In genomic region chr11:73393479-73394415, GRCh38 we compare ENCODE assay signal across 8 cellular contexts. TPM values are rescaled to one million over a fixed set of nuclear protein-coding genes. Genes with fewer than 3 reads are reported as not detected.
DNase-seq lines count a peak whose midpoint lies in the region; ATAC-seq and TF ChIP-seq lines count a peak whose summit lies in the region.

No MANE protein-coding gene starts in this region.

- no peak overlapping the region for H2BK120ac ChIP-seq in IMR-90 (ENCODE audit: low read depth, low read length)

- peak; percentile 81 for TF ChIP-seq CTCF in IMR-90 (conservative IDR thresholded peaks at IDR 0.05; ENCODE audit: low read depth, low read length)
- peak; percentile 73 for TF ChIP-seq CTCF in thoracic aorta (IDR thresholded peaks at IDR 0.05)

- H4K91ac ChIP-seq in IMR-90 (ENCODE audit: insufficient read depth, low read depth, low read length), result no peak overlapping the region

- H2AK5ac ChIP-seq in IMR-90 (ENCODE audit: low read depth, low read length), result no peak overlapping the region

- peaks cover 8% of the 10 kb centered on the region for H4K20me1 ChIP-seq in IMR-90 (ENCODE audit: insufficient read depth, low read length)

- in situ Hi-C loops in IMR-90 (cut with MboI; ENCODE audit: low sequenced_read_pairs), result no loop called here

- dilution Hi-C loops in IMR-90 (cut with HindIII; ENCODE audit: low sequenced_read_pairs, unreplicated experiment), result no loop called here

- no peak overlapping the region for H3K23ac ChIP-seq in IMR-90 (ENCODE audit: low read depth, low read length)

- no peak overlapping the region for H4K5ac ChIP-seq in IMR-90 (ENCODE audit: low read depth, low read length)

- intact Hi-C loops in IMR-90 (cut with micrococcal nuclease), result loop anchor here (1.0 kb wide), 3 partner anchors 42 to 98 kb away; no protein-coding TSS in a partner anchor

- H3K27ac ChIP-seq in IMR-90 (ENCODE audit: insufficient read depth, low read length), result no peak overlapping the region
- no peak overlapping the region for H3K27ac ChIP-seq in thoracic aorta

- no peak overlapping the region for H2BK20ac ChIP-seq in IMR-90 (ENCODE audit: low read depth, low read length)

- peaks cover 4% of the 10 kb centered on the region; the same call in 1 of the 2 replicates for H3K36me3 ChIP-seq in IMR-90 (ENCODE audit: control insufficient read depth, insufficient read depth, low read length)
- H3K36me3 ChIP-seq in thoracic aorta, result no peaks in the 10 kb centered on the region

- H3K4me2 ChIP-seq in IMR-90 (ENCODE audit: low read depth, low read length), result no peak overlapping the region

- no peak overlapping the region for H3K4me3 ChIP-seq in IMR-90 (ENCODE audit: insufficient read depth, low read depth, low read length)
- no peak overlapping the region for H3K4me3 ChIP-seq in thoracic aorta

- peak overlapping the region; percentile 47 for H2AK9ac ChIP-seq in IMR-90 (replicated peaks; ENCODE audit: low read depth, low read length, poor library complexity)

- WGBS in IMR-90 (ENCODE audit: extremely low coverage in 2 of 2, insufficient read length in 1 of 2), 2 experiments, result 86% methylated on average over 7 of the region's 16 CpGs; no CpG with 5 or more reads in 1 of the 2 experiments

- H3K79me1 ChIP-seq in IMR-90 (ENCODE audit: low read depth in 1 of 2, low read length in 2 of 2), result peaks cover 0 to 10% of the 10 kb centered on the region in 2 experiments; a peak in 2 of 4 replicates

- no peaks in the 10 kb centered on the region for H3K27me3 ChIP-seq in IMR-90 (ENCODE audit: control insufficient read depth, insufficient read depth, low read length)
- H3K27me3 ChIP-seq in thoracic aorta (replicated peaks; ENCODE audit: insufficient read depth), result no peaks in the 10 kb centered on the region

- H3K4ac ChIP-seq in IMR-90 (ENCODE audit: low read depth, low read length), result no peak overlapping the region

- TF ChIP-seq POLR2A in IMR-90 (IDR thresholded peaks at IDR 0.05; ENCODE audit: low read depth, low read length), result no peak

- no peaks in the 10 kb centered on the region for H3K9me1 ChIP-seq in IMR-90 (ENCODE audit: insufficient read depth, low read length)

- no peak overlapping the region for H2AFZ ChIP-seq in IMR-90 (replicated peaks; ENCODE audit: low read length, poor library complexity)

- no peak overlapping the region for H3K9ac ChIP-seq in IMR-90 (ENCODE audit: low read depth, low read length)

- no peaks in the 10 kb centered on the region for H3K9me3 ChIP-seq in IMR-90 (ENCODE audit: control insufficient read depth, insufficient read depth, low read length)
- H3K9me3 ChIP-seq in thoracic aorta, result no peaks in the 10 kb centered on the region

- ATAC-seq in IMR-90 (ENCODE audit: low read depth) (peak; percentile 95), thoracic aorta (ENCODE audit: insufficient number of reproducible peaks, low FRiP score, low read depth) (no peak), HG03432 (IDR thresholded peaks at IDR 0.05; ENCODE audit: unreplicated experiment) (no peak)

- BruUV-seq in IMR-90 (replicated peaks; lab: Mats Ljungman, UMichigan), result no TSS peak

- POLR2A ChIA-PET in IMR-90 (lab: Charles Lee; ENCODE audit: unreplicated experiment), result interaction anchor here (0.6 kb wide), 1 partner anchor 86 kb away, joined by 9 read pairs; no protein-coding TSS in a partner anchor

- TF ChIP-seq RAD21 in IMR-90 (IDR thresholded peaks at IDR 0.05; ENCODE audit: low read length), result peak; percentile 82

- H3K4me1 ChIP-seq in IMR-90 (ENCODE audit: control insufficient read depth, insufficient read depth, low read length), result no peaks in the 10 kb centered on the region
- peaks cover 3 to 9% of the 10 kb centered on the region in 2 donors for H3K4me1 ChIP-seq in thoracic aorta (ENCODE audit: control insufficient read depth in 1 of 2, low read depth in 2 of 2)

- CTCF ChIA-PET in IMR-90 (lab: Yijun Ruan, JAX), result interaction anchor here (0.6 to 2.9 kb wide), 5 partner anchors 17 to 352 kb away, joined by 3 to 16 read pairs (median 5); partner anchors contain the start of gene RELT

- no peak overlapping the region for H3K14ac ChIP-seq in IMR-90 (replicated peaks; ENCODE audit: low read depth, low read length)

- H3K18ac ChIP-seq in IMR-90 (ENCODE audit: low read depth, low read length), result no peak overlapping the region

- no peak overlapping the region for H4K8ac ChIP-seq in IMR-90 (ENCODE audit: low read depth in 2 of 2, low read length in 2 of 2)

- DNase-seq in DMS153 treated with DMSO at 0.1 percent for 48 hours (lab: John Stamatoyannopoulos, UW; ENCODE audit: unreplicated experiment), result peak; percentile 23
- DNase-seq in IMR-90, result peak; percentile 82
- peak; percentile 74 for DNase-seq in RKO (ENCODE audit: low spot score)
- peak; percentile 32 to 35 for DNase-seq in activated T-helper 1 cell treated with anti-CD3 and anti-CD28 coated beads, Interleukin-2, amount 50 U/mL, for 16 hours (ENCODE audit: low read depth in 1 of 2, low spot score in 1 of 2)
- peak; percentile 59 for DNase-seq in fibroblast of the conjunctiva (ENCODE audit: low read depth)
- peak in 48 of 56 donors; percentile 13 to 89 (median 52) for DNase-seq in nucleus accumbens (lab: John Stamatoyannopoulos, UW)
- DNase-seq in thoracic aorta (ENCODE audit: low spot score), result no peak

- H2BK15ac ChIP-seq in IMR-90 (ENCODE audit: low read depth, low read length), result no peak overlapping the region

- H3K56ac ChIP-seq in IMR-90 (ENCODE audit: extremely low read depth, insufficient read depth, low read length), result no peak overlapping the region

- no peak overlapping the region for H2BK5ac ChIP-seq in IMR-90 (ENCODE audit: low read depth, low read length, poor library complexity, severe bottlenecking)

TF ChIP-seq in IMR-90, 13 proteins besides CTCF, POLR2A, EP300 and RAD21:
- TF ChIP-seq, protein P1, sequence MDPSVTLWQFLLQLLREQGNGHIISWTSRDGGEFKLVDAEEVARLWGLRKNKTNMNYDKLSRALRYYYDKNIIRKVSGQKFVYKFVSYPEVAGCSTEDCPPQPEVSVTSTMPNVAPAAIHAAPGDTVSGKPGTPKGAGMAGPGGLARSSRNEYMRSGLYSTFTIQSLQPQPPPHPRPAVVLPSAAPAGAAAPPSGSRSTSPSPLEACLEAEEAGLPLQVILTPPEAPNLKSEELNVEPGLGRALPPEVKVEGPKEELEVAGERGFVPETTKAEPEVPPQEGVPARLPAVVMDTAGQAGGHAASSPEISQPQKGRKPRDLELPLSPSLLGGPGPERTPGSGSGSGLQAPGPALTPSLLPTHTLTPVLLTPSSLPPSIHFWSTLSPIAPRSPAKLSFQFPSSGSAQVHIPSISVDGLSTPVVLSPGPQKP (IDR thresholded peaks at IDR 0.05; ENCODE audit: borderline replicate concordance, low read depth, low read length), result no peak
- TF ChIP-seq RFX5 (IDR thresholded peaks at IDR 0.05; ENCODE audit: low read depth, low read length), result no peak
- no peak for TF ChIP-seq NFE2L2 (IDR thresholded peaks at IDR 0.05; ENCODE audit: low read depth, low read length)
- peak; percentile 26; the same call in 1 of the 2 replicates for TF ChIP-seq MAZ (IDR thresholded peaks at IDR 0.05; ENCODE audit: borderline replicate concordance, low read depth, low read length)
- TF ChIP-seq RCOR1 (IDR thresholded peaks at IDR 0.05; ENCODE audit: insufficient replicate concordance, low read length), result no peak
- TF ChIP-seq FOS (IDR thresholded peaks at IDR 0.05; ENCODE audit: low read depth, low read length), result no peak
- TF ChIP-seq CHD1 (IDR thresholded peaks at IDR 0.05; ENCODE audit: low read depth, low read length), result no peak
- TF ChIP-seq MAFK (IDR thresholded peaks at IDR 0.05; ENCODE audit: low read depth, low read length), result no peak
- no peak for TF ChIP-seq USF2 (IDR thresholded peaks at IDR 0.05; ENCODE audit: low read depth, low read length)
- no peak for TF ChIP-seq BHLHE40 (IDR thresholded peaks at IDR 0.05; ENCODE audit: low read depth, low read length)
- TF ChIP-seq MXI1 (IDR thresholded peaks at IDR 0.05; ENCODE audit: borderline replicate concordance, low read depth, low read length), result peak; percentile 65; the same call in 1 of the 2 replicates
- peak; percentile 73 for TF ChIP-seq SMC3 (IDR thresholded peaks at IDR 0.05; ENCODE audit: low read depth, low read length)
- TF ChIP-seq CEBPB (IDR thresholded peaks at IDR 0.05; ENCODE audit: low read depth, low read length), result no peak

RNA-seq across cellular contexts. Expression of gene RELT, which starts 17.5 kb away (rescaled TPM):
- total RNA-seq in IMR-90 (2012; rRNA removed) (2.3 and 3.1 TPM in 2 replicates), thoracic aorta (10 to 100 TPM in 1 of 2 donors, 1 to 10 TPM in 1; 6.5 to 14.2 TPM)
- 5.3 and 6.5 TPM in 2 replicates for polyA plus RNA-seq in IMR-90 (2012; rRNA removed)
- 4.3 and 5.3 TPM in 2 replicates for polyA plus RNA-seq in IMR-90 (2012; cell fraction: cytosol; rRNA removed)
- polyA plus RNA-seq in IMR-90 (2012; cell fraction: nucleus; rRNA removed; ENCODE audit: low replicate concordance), result 17.5 and 30.8 TPM in 2 replicates
